9 cellular contexts compared by ENCODE assay signal in the genomic region with DNA sequence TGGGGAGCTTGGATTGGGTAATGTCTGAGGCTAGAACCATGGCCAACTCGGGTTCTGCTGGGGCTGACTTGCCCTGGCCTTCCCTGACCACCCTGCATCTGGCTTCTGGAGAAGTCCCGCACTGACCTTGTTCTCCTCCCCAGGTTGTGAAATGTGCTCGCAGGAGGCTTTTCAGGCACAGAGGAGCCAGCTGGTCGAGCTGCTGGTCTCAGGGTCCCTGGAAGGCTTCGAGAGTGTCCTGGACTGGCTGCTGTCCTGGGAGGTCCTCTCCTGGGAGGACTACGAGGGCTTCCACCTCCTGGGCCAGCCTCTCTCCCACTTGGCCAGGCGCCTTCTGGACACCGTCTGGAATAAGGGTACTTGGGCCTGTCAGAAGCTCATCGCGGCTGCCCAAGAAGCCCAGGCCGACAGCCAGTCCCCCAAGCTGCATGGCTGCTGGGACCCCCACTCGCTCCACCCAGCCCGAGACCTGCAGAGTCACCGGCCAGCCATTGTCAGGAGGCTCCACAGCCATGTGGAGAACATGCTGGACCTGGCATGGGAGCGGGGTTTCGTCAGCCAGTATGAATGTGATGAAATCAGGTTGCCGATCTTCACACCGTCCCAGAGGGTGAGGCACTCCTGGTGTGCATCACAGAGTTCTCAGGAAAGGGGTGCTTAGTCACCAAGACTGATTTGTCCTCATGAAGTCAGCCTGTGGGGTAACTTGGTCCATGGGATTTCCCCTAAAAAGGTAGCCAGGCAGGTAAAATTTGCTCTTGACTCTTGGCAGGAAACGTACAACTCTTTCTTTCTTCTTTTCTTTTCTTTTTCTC. TPM values are rescaled to one million over a fixed set of nuclear protein-coding genes. Genes with fewer than 3 reads are reported as not detected.
DNase-seq lines count a peak whose midpoint lies in the region; ATAC-seq and TF ChIP-seq lines count a peak whose summit lies in the region.
"Had no signal": no experiment of that assay in that cellular context is flagged by ENCODE, and none has a peak within 500 bp of the region (broad histone marks: within the 10 kb centered on the region; RNA-seq: fewer than 3 reads in every experiment).

No MANE protein-coding gene starts in this region.

- ATAC-seq in WTC11 = no peak
- no peak for ATAC-seq in HG02885 (IDR thresholded peaks at IDR 0.05; ENCODE audit: poor library complexity, unreplicated experiment)

- POLR2A ChIA-PET in WTC11 (lab: Charles Lee) = interaction anchor here (0.6 to 0.7 kb wide), 2 partner anchors 46 to 249 kb away, joined by 3 to 4 read pairs; no protein-coding TSS in a partner anchor

- H3K4me1 Mint-ChIP-seq in WTC11 = no peaks in the 10 kb centered on the region

- TF ChIP-seq CTCF in WTC11 (IDR thresholded peaks at IDR 0.05) = no peak

- peaks cover 7% of the 10 kb centered on the region for H3K27me3 Mint-ChIP-seq in WTC11 (ENCODE audit: low read depth)

- H3K36me3 Mint-ChIP-seq in WTC11 = peaks cover 10% of the 10 kb centered on the region

- no peak overlapping the region for H3K4me3 Mint-ChIP-seq in WTC11

- peaks cover 10% of the 10 kb centered on the region for H3K9me3 Mint-ChIP-seq in WTC11

- no peak overlapping the region for H3K27ac Mint-ChIP-seq in WTC11

- CTCF ChIA-PET in WTC11 (lab: Charles Lee) = interaction anchor here (2.0 kb wide), 1 partner anchor 107 kb away, joined by 5 read pairs; no protein-coding TSS in a partner anchor

- peak; percentile 26 for DNase-seq in H4 (ENCODE audit: low spot score)
- no peak for DNase-seq in WTC11 (ENCODE audit: low spot score)
- peak; percentile 38 for DNase-seq in effector CD4-positive, alpha-beta T cell
- peak in 3 of 4 experiments; percentile 39 to 66 (median 60) for DNase-seq in stimulated activated CD4-positive, alpha-beta T cell treated with anti-CD3 and anti-CD28 coated beads, Interleukin-1b, Interleukin-23, amount 100 ng/mL, for 24 hours (ENCODE audit: low read depth in 4 of 4, low spot score in 1 of 4)
- no peak for DNase-seq in NCI-H510A (lab: John Stamatoyannopoulos, UW)
- DNase-seq in retina = no peak
- DNase-seq in central memory CD4-positive, alpha-beta T cell = no peak
- DNase-seq: GF-D8 had no signal

TF ChIP-seq in WTC11, 78 proteins besides CTCF, POLR2A, EP300 and RAD21:
- TF ChIP-seq NFYB (CRISPR knock-in tag; conservative IDR thresholded peaks at IDR 0.05; ENCODE audit: low read depth) = no peak
- TF ChIP-seq E2F4 (CRISPR knock-in tag; IDR thresholded peaks at IDR 0.05; ENCODE audit: borderline replicate concordance, low read depth) = no peak
- no peak for TF ChIP-seq ZNF219 (CRISPR knock-in tag; IDR thresholded peaks at IDR 0.05; ENCODE audit: borderline replicate concordance)
- peak; percentile 92 for TF ChIP-seq GABPB1 (CRISPR knock-in tag; IDR thresholded peaks at IDR 0.05)
- no peak for TF ChIP-seq JAZF1 (CRISPR knock-in tag; IDR thresholded peaks at IDR 0.05)
- TF ChIP-seq, protein P1, sequence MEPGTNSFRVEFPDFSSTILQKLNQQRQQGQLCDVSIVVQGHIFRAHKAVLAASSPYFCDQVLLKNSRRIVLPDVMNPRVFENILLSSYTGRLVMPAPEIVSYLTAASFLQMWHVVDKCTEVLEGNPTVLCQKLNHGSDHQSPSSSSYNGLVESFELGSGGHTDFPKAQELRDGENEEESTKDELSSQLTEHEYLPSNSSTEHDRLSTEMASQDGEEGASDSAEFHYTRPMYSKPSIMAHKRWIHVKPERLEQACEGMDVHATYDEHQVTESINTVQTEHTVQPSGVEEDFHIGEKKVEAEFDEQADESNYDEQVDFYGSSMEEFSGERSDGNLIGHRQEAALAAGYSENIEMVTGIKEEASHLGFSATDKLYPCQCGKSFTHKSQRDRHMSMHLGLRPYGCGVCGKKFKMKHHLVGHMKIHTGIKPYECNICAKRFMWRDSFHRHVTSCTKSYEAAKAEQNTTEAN (CRISPR knock-in tag; IDR thresholded peaks at IDR 0.05) = no peak
- no peak for TF ChIP-seq ZNF671 (CRISPR knock-in tag; IDR thresholded peaks at IDR 0.05)
- TF ChIP-seq ATF1 (CRISPR knock-in tag; IDR thresholded peaks at IDR 0.05) = no peak

RNA-seq across cellular contexts. Expression of gene NOD2, which starts 6.1 kb away (rescaled TPM):
- not detected in 2 replicates for total RNA-seq in H4 (2014; rRNA removed; shearing (Covaris generic))
- total RNA-seq in WTC11 (2021) = 0.11 to 0.60 TPM (median 0.34 TPM) in 3 replicates

RNA-seq across cellular contexts. Expression of gene SNX20, which starts 18.4 kb away (rescaled TPM):
- total RNA-seq in H4 (2014; rRNA removed; shearing (Covaris generic)) = not detected in 2 replicates
- 0.14 TPM in 1 of 3 replicates, not detected in the others for total RNA-seq in WTC11 (2021)

RNA-seq across cellular contexts. Expression of gene CYLD, which starts 42.3 kb away (rescaled TPM):
- 20.2 and 24.9 TPM in 2 replicates for total RNA-seq in H4 (2014; rRNA removed; shearing (Covaris generic))
- 9.4 to 10.8 TPM (median 9.6 TPM) in 3 replicates for total RNA-seq in WTC11 (2021)

Comparison
In these comparisons a context has a peak if more than half of its experiments do, and no peak if none do; other contexts are left out.
1. DNase-seq: peak in H4 (single experiment), effector CD4-positive, alpha-beta T cell (single experiment) and stimulated activated CD4-positive, alpha-beta T cell treated with anti-CD3 and anti-CD28 coated beads, Interleukin-1b, Interleukin-23, amount 100 ng/mL, for 24 hours (3 of 4); none in WTC11 (single experiment), NCI-H510A (single experiment), retina (single experiment) and central memory CD4-positive, alpha-beta T cell (single experiment).